In the genomic region with DNA sequence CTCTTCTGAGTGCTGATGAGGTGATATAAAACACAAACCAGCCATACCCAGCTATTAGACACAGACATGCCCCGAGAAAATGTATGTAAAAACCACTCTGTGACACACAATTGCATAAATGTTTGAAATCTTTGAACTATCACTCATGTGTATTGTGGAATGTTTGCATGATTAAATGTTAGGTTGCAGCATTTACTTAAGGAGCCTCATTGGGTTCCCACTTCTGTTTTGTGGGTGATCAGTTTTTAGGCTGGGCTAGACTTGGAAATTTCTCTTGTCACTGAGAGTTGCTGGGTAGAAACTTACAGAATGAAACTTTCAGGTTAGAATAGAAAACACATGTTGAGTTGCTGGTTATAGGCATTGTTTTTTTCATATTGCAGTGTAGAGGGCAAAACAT, we compare ENCODE assay signal across 14 cellular contexts.
A peak's percentile ranks its signal among the peaks of the same experiment; 100 is the strongest.
DNase-seq lines count a peak whose midpoint lies in the region; ATAC-seq and TF ChIP-seq lines count a peak whose summit lies in the region.
"Had no signal": no experiment of that assay in that cellular context is flagged by ENCODE, and none has a peak within 500 bp of the region (broad histone marks: within the 10 kb centered on the region; RNA-seq: fewer than 3 reads in every experiment).

No MANE protein-coding gene starts in this region.

- H3K27me3 ChIP-seq in OCI-LY1 (ENCODE audit: insufficient read depth, low read length) (no peaks in the 10 kb centered on the region), mesendoderm (ENCODE audit: insufficient read depth, low read length, poor library complexity) (no peaks in the 10 kb centered on the region)
- H3K27me3 ChIP-seq: transverse colon had no signal

- H2BK15ac ChIP-seq in mesendoderm (replicated peaks; ENCODE audit: low read depth), result peak overlapping the region; percentile 23

- DNase-seq in mesendoderm, result no peak
- DNase-seq in AML-193 (lab: John Stamatoyannopoulos, UW), result no peak
- no peak for DNase-seq in NCI-H524 treated with DMSO at 0.1 percent for 48 hours (lab: John Stamatoyannopoulos, UW)
- DNase-seq in stimulated activated CD4-positive, alpha-beta T cell treated with anti-CD3 and anti-CD28 coated beads, Interleukin-1b, Interleukin-23, amount 100 ng/mL, for 48 hours, result no peak
- DNase-seq: hippocampal formation, left ventricle myocardium superior, NCI-H1092, transverse colon had no signal

- no CpG with 5 or more reads among the region's 1 CpG for WGBS in mesendoderm (ENCODE audit: extremely low coverage, insufficient coverage, low lambda C conversion rate)

- no peaks in the 10 kb centered on the region for H3K79me1 ChIP-seq in mesendoderm (ENCODE audit: low read length)

- no peaks in the 10 kb centered on the region for H3K79me2 ChIP-seq in OCI-LY1 (ENCODE audit: insufficient read depth, low read length)
- H3K79me2 ChIP-seq in mesendoderm (ENCODE audit: control insufficient read depth, insufficient read depth, low read length), result no peaks in the 10 kb centered on the region

- H4K8ac ChIP-seq in mesendoderm (ENCODE audit: low read depth, low read length), result no peak overlapping the region

- H3K4me3 ChIP-seq in OCI-LY1 (ENCODE audit: low read depth, low read length, poor library complexity, severe bottlenecking) (no peak overlapping the region), mesendoderm (ENCODE audit: low read length) (no peak overlapping the region)
- H3K4me3 ChIP-seq: skin epidermis, transverse colon had no signal

- no peak overlapping the region for H2AK5ac ChIP-seq in mesendoderm (ENCODE audit: low read length)

- no peak overlapping the region for H3K56ac ChIP-seq in mesendoderm (ENCODE audit: low read length)

- H3K36me3 ChIP-seq in OCI-LY1 (ENCODE audit: insufficient read depth, low read length) (no peaks in the 10 kb centered on the region), mesendoderm (ENCODE audit: control insufficient read depth, insufficient read depth, low read length) (no peaks in the 10 kb centered on the region)
- H3K36me3 ChIP-seq: transverse colon had no signal

- H4K20me1 ChIP-seq in OCI-LY1 (ENCODE audit: insufficient read depth, low read length), result no peaks in the 10 kb centered on the region

- H3K4me1 ChIP-seq in OCI-LY1 (ENCODE audit: insufficient read depth, low read length, severe bottlenecking) (peaks cover 25% of the 10 kb centered on the region), mesendoderm (ENCODE audit: control insufficient read depth, low read depth, low read length) (peaks cover 6% of the 10 kb centered on the region)

- H2BK120ac ChIP-seq in mesendoderm (ENCODE audit: low read depth, low read length), result no peak overlapping the region

- H4K5ac ChIP-seq in mesendoderm (ENCODE audit: low read length), result no peak overlapping the region

- no peak for TF ChIP-seq CTCF in OCI-LY1 (IDR thresholded peaks at IDR 0.05; ENCODE audit: low read length)

- peak overlapping the region; percentile 94 for H2AFZ ChIP-seq in OCI-LY1 (ENCODE audit: low read length)

- peak overlapping the region; percentile 63; the same call in 1 of the 2 replicates for H3K4me2 ChIP-seq in OCI-LY1 (ENCODE audit: low read length)
- H3K4me2 ChIP-seq in mesendoderm (ENCODE audit: low read length), result no peak overlapping the region

- no peak overlapping the region for H2BK5ac ChIP-seq in mesendoderm (ENCODE audit: low read length)

- H3K27ac ChIP-seq in OCI-LY1 (ENCODE audit: low read depth, low read length, poor library complexity, severe bottlenecking) (peak overlapping the region; percentile 54), mesendoderm (ENCODE audit: low read depth, low read length) (no peak overlapping the region)

- no peak overlapping the region for H3K18ac ChIP-seq in mesendoderm (ENCODE audit: low read length)

- ATAC-seq in GM19372 (IDR thresholded peaks at IDR 0.05; ENCODE audit: low read depth, unreplicated experiment) (peak; percentile 69), HG02610 (IDR thresholded peaks at IDR 0.05; ENCODE audit: unreplicated experiment) (peak; percentile 39), HG03196 (IDR thresholded peaks at IDR 0.05; ENCODE audit: unreplicated experiment) (no peak)
- ATAC-seq: natural killer cell treated with Interleukin-12 subunit alpha and Interleukin-12 subunit beta and Interleukin-15 and Interleukin-18, amount 100 ng/mL, for 72 hours had no signal

- no peak overlapping the region for H3K23ac ChIP-seq in mesendoderm (ENCODE audit: low read length)

- no peaks in the 10 kb centered on the region for H3K9me3 ChIP-seq in OCI-LY1 (ENCODE audit: low read length)
- H3K9me3 ChIP-seq: transverse colon had no signal

- H3K9me2 ChIP-seq in OCI-LY1 (ENCODE audit: low read depth, low read length), result no peaks in the 10 kb centered on the region

- H3K9ac ChIP-seq in OCI-LY1 (ENCODE audit: low read length), result no peak overlapping the region; the same call in 1 of the 2 replicates
- no peak overlapping the region for H3K9ac ChIP-seq in mesendoderm (ENCODE audit: low read length)

- H3F3A ChIP-seq in OCI-LY1 (ENCODE audit: insufficient read depth, low read length), result no peaks in the 10 kb centered on the region

- no peak overlapping the region for H3K4ac ChIP-seq in mesendoderm (ENCODE audit: low read depth, low read length)
